Comparison of ENCODE assay signal across 11 cellular contexts in the genomic region with DNA sequence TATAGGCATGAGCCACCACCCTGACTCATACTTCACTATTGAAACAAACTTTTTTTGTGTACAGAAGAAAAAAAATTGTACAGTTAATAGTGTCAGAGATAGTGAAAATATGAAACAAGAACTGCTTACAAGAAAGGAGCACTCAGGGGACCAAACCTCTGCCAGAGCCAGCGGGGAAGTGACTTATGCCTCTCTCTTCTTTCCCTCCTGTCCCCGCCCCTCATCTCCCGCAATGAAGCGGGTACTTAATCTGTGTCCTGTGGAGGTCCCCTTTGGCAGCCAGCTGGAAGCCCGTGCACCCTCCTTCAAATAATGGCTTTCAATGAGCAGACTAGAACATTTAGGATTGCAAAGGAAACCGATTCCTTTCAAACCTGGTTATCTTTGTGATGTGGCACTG. TPM values are rescaled to one million over a fixed set of nuclear protein-coding genes. Genes with fewer than 3 reads are reported as not detected.
A peak's percentile ranks its signal among the peaks of the same experiment; 100 is the strongest.
DNase-seq lines count a peak whose midpoint lies in the region; ATAC-seq and TF ChIP-seq lines count a peak whose summit lies in the region.
"Not testable (repeated sequence)": the region's sequence is repeated elsewhere in the genome, so short reads cannot be mapped to it uniquely, and the experiment has no call there.
"Had no signal": no experiment of that assay in that cellular context is flagged by ENCODE, and none has a peak within 500 bp of the region (broad histone marks: within the 10 kb centered on the region; RNA-seq: fewer than 3 reads in every experiment).

No MANE protein-coding gene starts in this region.

- H3K9me3 Mint-ChIP-seq in Caco-2 (ENCODE audit: unreplicated experiment); T-cell; activated CD4-positive, alpha-beta T cell treated with anti-CD3 and anti-CD28 coated beads, Interleukin-2, amount 10 ng/mL, durations not matched to agents 24 days and 14 days; activated T-cell treated with anti-CD3 and anti-CD28 coated beads, Interleukin-2, amount 50 U/mL, for 4 hours; activated naive CD4-positive, alpha-beta T cell treated with anti-CD3 and anti-CD28 coated beads, Interleukin-2, amount 50 U/mL, for 24 hours; effector memory CD8-positive, alpha-beta T cell; naive thymus-derived CD8-positive, alpha-beta T cell; stimulated activated naive CD8-positive, alpha-beta T cell treated with anti-CD3 and anti-CD28 coated beads, Interleukin-15, Interleukin-2, amounts not matched to agents 100 ng/mL and 50 ng/mL, for 24 hours: not testable (repeated sequence)

- H3K9me3 ChIP-seq in Caco-2: not testable (repeated sequence)

- not testable (repeated sequence) for H3K4me1 Mint-ChIP-seq in Caco-2 (ENCODE audit: low read depth, unreplicated experiment)
- H3K4me1 Mint-ChIP-seq in T-cell: peaks cover 28 to 38% (median 28%) of the 10 kb centered on the region in 3 donors
- peaks cover 17% of the 10 kb centered on the region for H3K4me1 Mint-ChIP-seq in activated CD4-positive, alpha-beta T cell treated with anti-CD3 and anti-CD28 coated beads, Interleukin-2, amount 10 ng/mL, durations not matched to agents 24 days and 14 days
- peaks cover 28% of the 10 kb centered on the region for H3K4me1 Mint-ChIP-seq in activated T-cell treated with anti-CD3 and anti-CD28 coated beads, Interleukin-2, amount 50 U/mL, for 4 hours (ENCODE audit: low read depth)
- peaks cover 40% of the 10 kb centered on the region for H3K4me1 Mint-ChIP-seq in activated naive CD4-positive, alpha-beta T cell treated with anti-CD3 and anti-CD28 coated beads, Interleukin-2, amount 50 U/mL, for 24 hours
- peaks cover 15 to 16% of the 10 kb centered on the region in 2 donors for H3K4me1 Mint-ChIP-seq in effector memory CD8-positive, alpha-beta T cell (ENCODE audit: low read depth in 2 of 2)
- peaks cover 13 to 35% (median 28%) of the 10 kb centered on the region in 4 donors for H3K4me1 Mint-ChIP-seq in naive thymus-derived CD8-positive, alpha-beta T cell
- peaks cover 23% of the 10 kb centered on the region for H3K4me1 Mint-ChIP-seq in stimulated activated naive CD8-positive, alpha-beta T cell treated with anti-CD3 and anti-CD28 coated beads, Interleukin-15, Interleukin-2, amounts not matched to agents 100 ng/mL and 50 ng/mL, for 24 hours (ENCODE audit: low read depth)

- POLR2A ChIA-PET in Caco-2 (lab: Charles Lee); T-cell (lab: Charles Lee); naive thymus-derived CD8-positive, alpha-beta T cell (lab: Charles Lee): not testable (repeated sequence)

- ATAC-seq in T-cell (replicated peaks in 1 of 4); activated T-cell treated with anti-CD3 and anti-CD28 coated beads, Interleukin-2, amount 50 U/mL, for 4 hours; effector memory CD8-positive, alpha-beta T cell (replicated peaks); naive thymus-derived CD8-positive, alpha-beta T cell: not testable (repeated sequence)

- CTCF ChIA-PET in Caco-2 (lab: Charles Lee); T-cell (lab: Charles Lee): not testable (repeated sequence)

- not testable (repeated sequence) for H3K36me3 ChIP-seq in Caco-2 (ENCODE audit: control insufficient read depth, insufficient read depth, low read length)

- not testable (repeated sequence) for H3K27me3 ChIP-seq in Caco-2 (replicated peaks; ENCODE audit: control insufficient read depth, insufficient read depth, low read length)

- intact Hi-C loops in Caco-2 (cut with micrococcal nuclease; ENCODE audit: unreplicated experiment); activated CD4-positive, alpha-beta T cell treated with anti-CD3 and anti-CD28 coated beads, Interleukin-2, amount 10 ng/mL, durations not matched to agents 24 days and 14 days (cut with micrococcal nuclease): not testable (repeated sequence)

- peak overlapping the region; percentile 23 for H3K27ac Mint-ChIP-seq in Caco-2 (ENCODE audit: unreplicated experiment)
- H3K27ac Mint-ChIP-seq in T-cell: peak overlapping the region; percentile 100
- H3K27ac Mint-ChIP-seq in activated CD4-positive, alpha-beta T cell treated with anti-CD3 and anti-CD28 coated beads, Interleukin-2, amount 10 ng/mL, durations not matched to agents 24 days and 14 days: peak overlapping the region; percentile 87
- peak overlapping the region; percentile 98 for H3K27ac Mint-ChIP-seq in activated naive CD4-positive, alpha-beta T cell treated with anti-CD3 and anti-CD28 coated beads, Interleukin-2, amount 50 U/mL, for 24 hours
- H3K27ac Mint-ChIP-seq in effector memory CD8-positive, alpha-beta T cell: peak overlapping the region; percentile 99 to 100
- H3K27ac Mint-ChIP-seq in naive thymus-derived CD8-positive, alpha-beta T cell: peak overlapping the region; percentile 96 to 100 (median 100)
- H3K27ac Mint-ChIP-seq in stimulated activated naive CD8-positive, alpha-beta T cell treated with anti-CD3 and anti-CD28 coated beads, Interleukin-15, Interleukin-2, amounts not matched to agents 100 ng/mL and 50 ng/mL, for 24 hours: peak overlapping the region; percentile 100

- H3K4me3 ChIP-seq in Caco-2 (ENCODE audit: low read depth, low read length): not testable (repeated sequence)

- not testable (repeated sequence) for DNase-seq in Caco-2; activated T-cell treated with anti-CD3 and anti-CD28 coated beads, Interleukin-2, amount 50 U/mL, for 4 hours; effector memory CD8-positive, alpha-beta T cell
- peak in 1 of 34 experiments; percentile 8 for DNase-seq in T-cell
- DNase-seq in activated CD4-positive, alpha-beta T cell treated with anti-CD3 and anti-CD28 coated beads, Interleukin-2, amount 10 ng/mL, durations not matched to agents 24 days and 14 days: peak; percentile 63
- peak in 3 of 10 donors; percentile 14 to 18 (median 15) for DNase-seq in naive thymus-derived CD8-positive, alpha-beta T cell

- peaks cover 11% of the 10 kb centered on the region for H3K36me3 Mint-ChIP-seq in Caco-2 (ENCODE audit: insufficient read depth, unreplicated experiment)
- H3K36me3 Mint-ChIP-seq in T-cell; activated CD4-positive, alpha-beta T cell treated with anti-CD3 and anti-CD28 coated beads, Interleukin-2, amount 10 ng/mL, durations not matched to agents 24 days and 14 days (ENCODE audit: low read depth); activated T-cell treated with anti-CD3 and anti-CD28 coated beads, Interleukin-2, amount 50 U/mL, for 4 hours (ENCODE audit: insufficient read depth); activated naive CD4-positive, alpha-beta T cell treated with anti-CD3 and anti-CD28 coated beads, Interleukin-2, amount 50 U/mL, for 24 hours; naive thymus-derived CD8-positive, alpha-beta T cell; stimulated activated naive CD8-positive, alpha-beta T cell treated with anti-CD3 and anti-CD28 coated beads, Interleukin-15, Interleukin-2, amounts not matched to agents 100 ng/mL and 50 ng/mL, for 24 hours (ENCODE audit: low read depth): not testable (repeated sequence)
- H3K36me3 Mint-ChIP-seq in effector memory CD8-positive, alpha-beta T cell (ENCODE audit: insufficient read depth): peaks cover 15% of the 10 kb centered on the region

- H3K4me1 ChIP-seq in Caco-2: not testable (repeated sequence)

- not testable (repeated sequence) for H3K27me3 Mint-ChIP-seq in Caco-2 (ENCODE audit: insufficient read depth, unreplicated experiment); T-cell; activated CD4-positive, alpha-beta T cell treated with anti-CD3 and anti-CD28 coated beads, Interleukin-2, amount 10 ng/mL, durations not matched to agents 24 days and 14 days; activated T-cell treated with anti-CD3 and anti-CD28 coated beads, Interleukin-2, amount 50 U/mL, for 4 hours (ENCODE audit: low read depth); activated naive CD4-positive, alpha-beta T cell treated with anti-CD3 and anti-CD28 coated beads, Interleukin-2, amount 50 U/mL, for 24 hours; effector memory CD8-positive, alpha-beta T cell; naive thymus-derived CD8-positive, alpha-beta T cell; stimulated activated naive CD8-positive, alpha-beta T cell treated with anti-CD3 and anti-CD28 coated beads, Interleukin-15, Interleukin-2, amounts not matched to agents 100 ng/mL and 50 ng/mL, for 24 hours

- TF ChIP-seq CTCF in Caco-2 (IDR thresholded peaks at IDR 0.05; ENCODE audit: insufficient read depth in 1 of 2, low read depth in 1 of 2, low read length in 1 of 2, severe bottlenecking in 1 of 2, unreplicated experiment in 1 of 2): not testable (repeated sequence)

- BruUV-seq in Caco-2 (replicated peaks; lab: Mats Ljungman, UMichigan): not testable (repeated sequence)

- H3K4me3 Mint-ChIP-seq in Caco-2 (ENCODE audit: unreplicated experiment): not testable (repeated sequence)
- H3K4me3 Mint-ChIP-seq in T-cell: peak overlapping the region; percentile 34 to 91 (median 86)
- peak overlapping the region; percentile 78 for H3K4me3 Mint-ChIP-seq in activated CD4-positive, alpha-beta T cell treated with anti-CD3 and anti-CD28 coated beads, Interleukin-2, amount 10 ng/mL, durations not matched to agents 24 days and 14 days
- peak overlapping the region; percentile 66 for H3K4me3 Mint-ChIP-seq in activated T-cell treated with anti-CD3 and anti-CD28 coated beads, Interleukin-2, amount 50 U/mL, for 4 hours
- peak overlapping the region; percentile 94 for H3K4me3 Mint-ChIP-seq in activated naive CD4-positive, alpha-beta T cell treated with anti-CD3 and anti-CD28 coated beads, Interleukin-2, amount 50 U/mL, for 24 hours
- peak overlapping the region; percentile 42 to 53 for H3K4me3 Mint-ChIP-seq in effector memory CD8-positive, alpha-beta T cell
- H3K4me3 Mint-ChIP-seq in naive thymus-derived CD8-positive, alpha-beta T cell: peak overlapping the region; percentile 57 to 97 (median 94)
- peak overlapping the region; percentile 85 for H3K4me3 Mint-ChIP-seq in stimulated activated naive CD8-positive, alpha-beta T cell treated with anti-CD3 and anti-CD28 coated beads, Interleukin-15, Interleukin-2, amounts not matched to agents 100 ng/mL and 50 ng/mL, for 24 hours

RNA-seq across cellular contexts. Expression of a gene that starts 51.5 kb away (rescaled TPM):
- not detected in 2 replicates for total RNA-seq in Caco-2 (2022)
- total RNA-seq in T-cell: not detected
- total RNA-seq in activated CD4-positive, alpha-beta T cell treated with anti-CD3 and anti-CD28 coated beads, Interleukin-2, amount 10 ng/mL, durations not matched to agents 24 days and 14 days: not detected in 2 replicates
- total RNA-seq in activated T-cell treated with anti-CD3 and anti-CD28 coated beads, Interleukin-2, amount 50 U/mL, for 4 hours: not detected
- total RNA-seq in naive thymus-derived CD8-positive, alpha-beta T cell: not detected
- under 1 TPM in 1 of 3 donors, not detected in 2; 0.59 TPM for polyA plus RNA-seq in naive thymus-derived CD8-positive, alpha-beta T cell
- total RNA-seq: H1, LHCN-M2 had no signal
- polyA plus RNA-seq: CD14-positive monocyte, H1 had no signal

Comparison
In these comparisons a context has a peak if more than half of its experiments do, and no peak if none do; other contexts are left out.
1. H3K27ac Mint-ChIP-seq: peak in every context shown above with its lines; median percentile 100 in T-cell; 100 in stimulated activated naive CD8-positive, alpha-beta T cell treated with anti-CD3 and anti-CD28 coated beads, Interleukin-15, Interleukin-2, amounts not matched to agents 100 ng/mL and 50 ng/mL, for 24 hours; 100 in effector memory CD8-positive, alpha-beta T cell; 100 in naive thymus-derived CD8-positive, alpha-beta T cell; 98 in activated naive CD4-positive, alpha-beta T cell treated with anti-CD3 and anti-CD28 coated beads, Interleukin-2, amount 50 U/mL, for 24 hours; 87 in activated CD4-positive, alpha-beta T cell treated with anti-CD3 and anti-CD28 coated beads, Interleukin-2, amount 10 ng/mL, durations not matched to agents 24 days and 14 days; 23 in Caco-2.